In the genomic region with DNA sequence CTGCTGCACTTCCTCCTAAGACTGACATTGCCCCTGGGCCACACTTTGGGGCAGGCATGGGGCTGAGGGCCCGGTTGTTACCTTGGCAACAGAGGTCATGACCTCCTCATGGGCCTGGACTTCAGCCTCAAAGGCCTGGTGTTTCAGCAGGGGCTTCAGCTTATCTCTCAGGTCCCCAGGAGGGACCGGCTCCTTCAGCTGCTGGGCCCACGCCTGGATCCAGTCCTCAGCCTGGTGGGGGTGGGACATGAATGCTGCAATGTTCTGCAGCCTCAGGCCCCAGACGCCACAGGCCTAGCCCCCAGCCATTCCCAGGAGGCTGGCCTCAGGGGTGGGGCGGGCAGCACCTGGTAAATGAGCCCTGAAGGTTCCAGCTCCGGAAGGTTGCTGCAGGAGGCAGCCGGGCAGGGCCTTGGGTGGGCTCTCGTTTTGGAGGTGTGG, we compare ENCODE assay signal across 2 cellular contexts.
TF ChIP-seq lines count a peak whose summit lies in the region.

No MANE protein-coding gene starts in this region.

TF ChIP-seq in K562, 482 proteins besides CTCF, POLR2A, EP300 and RAD21:
- TF ChIP-seq HOXB6 (CRISPR knock-in tag; IDR thresholded peaks at IDR 0.05; ENCODE audit: borderline replicate concordance) (no peak), NR2C1 (IDR thresholded peaks at IDR 0.05) (no peak; the same call in 1 of the 2 replicates), NR2C1 (tag; IDR thresholded peaks at IDR 0.05) (peak; percentile 66), NR2C2 (CRISPR knock-in tag; IDR thresholded peaks at IDR 0.05) (no peak), NR2C2 (tag; IDR thresholded peaks at IDR 0.05) (peak; percentile 35; the same call in 1 of the 2 replicates), RFX1 (IDR thresholded peaks at IDR 0.05) (peak; percentile 74; the same call in 1 of the 2 replicates), ZNF644 (tag; IDR thresholded peaks at IDR 0.05; ENCODE audit: low read depth) (no peak)
TF ChIP-seq in K562: peak in this region for 3.

TF ChIP-seq in GM12891, 5 proteins besides CTCF, POLR2A, EP300 and RAD21:
- TF ChIP-seq SPI1 (IDR thresholded peaks at IDR 0.05; ENCODE audit: low read depth, low read length) (no peak), POU2F2 (IDR thresholded peaks at IDR 0.05; ENCODE audit: low read depth, low read length) (no peak), PAX5 (IDR thresholded peaks at IDR 0.05; ENCODE audit: insufficient read depth, low read length, severe bottlenecking) (no peak), TAF1 (IDR thresholded peaks at IDR 0.05; ENCODE audit: low read depth, low read length) (no peak), POLR2AphosphoS5 (IDR thresholded peaks at IDR 0.05; ENCODE audit: low read depth, low read length) (no peak)
